1 cellular context compared by ENCODE assay signal in genomic region chr9:71936066-71936465, GRCh38.
TF ChIP-seq lines count a peak whose summit lies in the region.

No MANE protein-coding gene starts in this region.

TF ChIP-seq in WTC11, 78 proteins besides CTCF, POLR2A, EP300 and RAD21 (continued from another document):
- TF ChIP-seq AFF4 (CRISPR knock-in tag; IDR thresholded peaks at IDR 0.05; ENCODE audit: borderline replicate concordance) = no peak
- TF ChIP-seq NR2C2 (CRISPR knock-in tag; IDR thresholded peaks at IDR 0.05) = no peak
- TF ChIP-seq ZNF317 (CRISPR knock-in tag; IDR thresholded peaks at IDR 0.05; ENCODE audit: borderline replicate concordance, low read depth) = no peak
- no peak for TF ChIP-seq ETV6 (CRISPR knock-in tag; IDR thresholded peaks at IDR 0.05)
